9 cellular contexts compared by ENCODE assay signal in genomic region chr5:150780816-150781221, GRCh38. TPM values are rescaled to one million over a fixed set of nuclear protein-coding genes. Genes with fewer than 3 reads are reported as not detected.
DNase-seq lines count a peak whose midpoint lies in the region; ATAC-seq and TF ChIP-seq lines count a peak whose summit lies in the region.
"Had no signal": no experiment of that assay in that cellular context is flagged by ENCODE, and none has a peak within 500 bp of the region (broad histone marks: within the 10 kb centered on the region; RNA-seq: fewer than 3 reads in every experiment).

No MANE protein-coding gene starts in this region.

- H3K4me3 ChIP-seq in GM06990 (replicated peaks; ENCODE audit: low read depth, low read length), result peak overlapping the region; percentile 16
- peak overlapping the region in 3 of 4 donors; percentile 76 to 87 (median 79) for H3K4me3 ChIP-seq in esophagus squamous epithelium
- H3K4me3 ChIP-seq in skin epidermis, result peak overlapping the region in 3 of 7 experiments; percentile 7 to 72 (median 64)

- H3K27me3 ChIP-seq in GM06990 (replicated peaks; ENCODE audit: control insufficient read depth, insufficient read depth, low read length) (no peaks in the 10 kb centered on the region), esophagus squamous epithelium (no peaks in the 10 kb centered on the region)

- WGBS in esophagus squamous epithelium, 2 donors, result 32 to 59% methylated on average over 5 of the region's 5 CpGs

- H3K36me3 ChIP-seq in GM06990 (ENCODE audit: control insufficient read depth, insufficient read depth, low read length), result no peaks in the 10 kb centered on the region
- H3K36me3 ChIP-seq in esophagus squamous epithelium, result no peaks in the 10 kb centered on the region

- intact Hi-C loops in esophagus squamous epithelium (cut with DNase I), result no loop called here

- H3K9me3 ChIP-seq in esophagus squamous epithelium, result no peaks in the 10 kb centered on the region

- TF ChIP-seq POLR2A in esophagus squamous epithelium (IDR thresholded peaks at IDR 0.05), result no peak

- TF ChIP-seq CTCF in GM06990 (IDR thresholded peaks at IDR 0.05; ENCODE audit: insufficient read depth, low read length, poor library complexity, severe bottlenecking) (no peak), esophagus squamous epithelium (IDR thresholded peaks at IDR 0.05) (no peak)

- no peak for DNase-seq in GM06990 (ENCODE audit: extremely low read depth, insufficient read length)
- DNase-seq in RPMI7951 (ENCODE audit: low read depth), result peak; percentile 68
- no peak for DNase-seq in esophagus squamous epithelium (lab: John Stamatoyannopoulos, UW)
- no peak for DNase-seq in NCI-H526 (lab: John Stamatoyannopoulos, UW)
- no peak for DNase-seq in NCI-H526 treated with DMSO at 0.1 percent for 48 hours (lab: John Stamatoyannopoulos, UW)
- DNase-seq: NCI-H187 treated with DMSO at 0.1 percent for 48 hours had no signal

- peaks cover 45 to 81% (median 64%) of the 10 kb centered on the region in 3 donors for H3K4me1 ChIP-seq in esophagus squamous epithelium

- ATAC-seq in HG02973 (IDR thresholded peaks at IDR 0.05; ENCODE audit: unreplicated experiment) (no peak), GM19397 (IDR thresholded peaks at IDR 0.05; ENCODE audit: unreplicated experiment) (no peak)

- H3K27ac ChIP-seq in esophagus squamous epithelium (peak overlapping the region; percentile 86 to 97 (median 93)), skin epidermis (peak overlapping the region in 19 of 21 experiments; percentile 9 to 94 (median 77))

RNA-seq across cellular contexts. Expression of gene SMIM3, which starts 2.3 kb away (rescaled TPM):
- 150 and 175 TPM in 2 replicates for total RNA-seq in RPMI7951 (2014; rRNA removed; shearing (Covaris generic))
- 10 to 100 TPM in 3 of 4 donors, 1 to 10 TPM in 1; 6.8 to 38.5 (median 17.6) TPM for total RNA-seq in esophagus squamous epithelium

RNA-seq across cellular contexts. Expression of gene DCTN4, which starts 22.0 kb away (rescaled TPM):
- 35.5 and 41.2 TPM in 2 replicates for total RNA-seq in RPMI7951 (2014; rRNA removed; shearing (Covaris generic))
- total RNA-seq in esophagus squamous epithelium, result 10 to 100 TPM; 31.8 to 50.2 (median 36.8) TPM
